Comparison of ENCODE assay signal across 1 cellular context in the genomic region with DNA sequence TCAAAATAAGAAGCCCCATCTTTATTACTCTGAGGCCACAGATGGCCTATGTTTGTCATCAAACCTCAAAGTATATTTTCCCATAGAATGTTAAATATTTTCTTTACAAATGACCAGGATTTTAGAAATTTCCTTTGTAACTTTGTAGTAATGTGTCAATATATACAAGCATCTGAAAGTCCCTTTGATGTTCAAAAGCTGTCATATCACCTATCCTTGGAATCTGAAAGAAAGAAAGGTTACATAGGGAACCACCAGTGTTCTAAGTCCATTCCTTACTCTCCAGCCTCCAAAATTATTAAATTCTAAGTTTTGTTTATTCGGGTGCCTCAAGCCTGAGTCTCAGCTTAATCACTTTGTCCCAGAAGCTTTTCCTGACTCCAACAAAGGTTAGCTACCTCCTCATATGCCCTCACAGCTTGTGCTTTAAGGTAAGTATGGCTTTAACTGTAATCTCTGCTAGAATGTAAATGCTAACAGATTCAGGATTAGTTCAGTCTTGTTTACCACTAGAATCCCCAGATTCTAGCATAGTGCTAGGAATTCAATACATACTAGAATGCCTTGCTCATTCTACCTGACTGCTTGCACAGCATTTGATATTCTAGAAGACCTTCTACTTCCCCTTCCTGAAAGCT.
A peak's percentile ranks its signal among the peaks of the same experiment; 100 is the strongest.
TF ChIP-seq lines count a peak whose summit lies in the region.

No MANE protein-coding gene starts in this region.

TF ChIP-seq in HepG2, 621 proteins besides CTCF, POLR2A, EP300 and RAD21 (continues in another document):
- TF ChIP-seq, protein P1, sequence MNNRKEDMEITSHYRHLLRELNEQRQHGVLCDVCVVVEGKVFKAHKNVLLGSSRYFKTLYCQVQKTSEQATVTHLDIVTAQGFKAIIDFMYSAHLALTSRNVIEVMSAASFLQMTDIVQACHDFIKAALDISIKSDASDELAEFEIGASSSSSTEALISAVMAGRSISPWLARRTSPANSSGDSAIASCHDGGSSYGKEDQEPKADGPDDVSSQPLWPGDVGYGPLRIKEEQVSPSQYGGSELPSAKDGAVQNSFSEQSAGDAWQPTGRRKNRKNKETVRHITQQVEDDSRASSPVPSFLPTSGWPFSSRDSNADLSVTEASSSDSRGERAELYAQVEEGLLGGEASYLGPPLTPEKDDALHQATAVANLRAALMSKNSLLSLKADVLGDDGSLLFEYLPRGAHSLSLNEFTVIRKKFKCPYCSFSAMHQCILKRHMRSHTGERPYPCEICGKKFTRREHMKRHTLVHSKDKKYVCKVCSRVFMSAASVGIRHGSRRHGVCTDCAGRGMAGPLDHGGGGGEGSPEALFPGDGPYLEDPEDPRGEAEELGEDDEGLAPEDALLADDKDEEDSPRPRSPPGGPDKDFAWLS (CRISPR knock-in tag; IDR thresholded peaks at IDR 0.05; ENCODE audit: borderline replicate concordance): no peak
- TF ChIP-seq CREBL2 (CRISPR knock-in tag; IDR thresholded peaks at IDR 0.05; ENCODE audit: borderline replicate concordance): no peak
- no peak for TF ChIP-seq EEA1 (CRISPR knock-in tag; IDR thresholded peaks at IDR 0.05; ENCODE audit: borderline replicate concordance)
- TF ChIP-seq ZGPAT (CRISPR knock-in tag; IDR thresholded peaks at IDR 0.05): peak; percentile 60
- no peak for TF ChIP-seq AGO2 (optimal IDR thresholded peaks at IDR 0.05; ENCODE audit: low read depth, low read length)
- TF ChIP-seq ZNF75D (CRISPR knock-in tag; IDR thresholded peaks at IDR 0.05; ENCODE audit: borderline replicate concordance): no peak
- peak; percentile 57 for TF ChIP-seq HNF1A (IDR thresholded peaks at IDR 0.05; ENCODE audit: low read depth)
- peak; percentile 59; the same call in 1 of the 2 replicates for TF ChIP-seq HNF1A (CRISPR knock-in tag; IDR thresholded peaks at IDR 0.05; ENCODE audit: borderline replicate concordance)
- peak; percentile 65; the same call in 1 of the 2 replicates for TF ChIP-seq TBX3 (IDR thresholded peaks at IDR 0.05; ENCODE audit: borderline replicate concordance)
- peak; percentile 87 for TF ChIP-seq SOX5 (CRISPR knock-in tag; IDR thresholded peaks at IDR 0.05; ENCODE audit: borderline replicate concordance)
- TF ChIP-seq ZNF672 (CRISPR knock-in tag; IDR thresholded peaks at IDR 0.05): no peak
- peak; percentile 83; the same call in 1 of the 2 replicates for TF ChIP-seq FOXJ3 (CRISPR knock-in tag; IDR thresholded peaks at IDR 0.05; ENCODE audit: borderline replicate concordance)
- peak; percentile 96 for TF ChIP-seq NCOA2 (CRISPR knock-in tag; IDR thresholded peaks at IDR 0.05)
- no peak for TF ChIP-seq EED (CRISPR knock-in tag; IDR thresholded peaks at IDR 0.05)
- TF ChIP-seq HNF4A (CRISPR knock-in tag; IDR thresholded peaks at IDR 0.05): peak; percentile 76
- no peak for TF ChIP-seq NFYC (CRISPR knock-in tag; IDR thresholded peaks at IDR 0.05)
- TF ChIP-seq HNF4G (IDR thresholded peaks at IDR 0.05; ENCODE audit: borderline replicate concordance, low read depth, low read length): no peak; the same call in 1 of the 2 replicates
- TF ChIP-seq HNF4G (CRISPR knock-in tag; IDR thresholded peaks at IDR 0.05; ENCODE audit: borderline replicate concordance, low read depth): no peak
- TF ChIP-seq, protein P2, sequence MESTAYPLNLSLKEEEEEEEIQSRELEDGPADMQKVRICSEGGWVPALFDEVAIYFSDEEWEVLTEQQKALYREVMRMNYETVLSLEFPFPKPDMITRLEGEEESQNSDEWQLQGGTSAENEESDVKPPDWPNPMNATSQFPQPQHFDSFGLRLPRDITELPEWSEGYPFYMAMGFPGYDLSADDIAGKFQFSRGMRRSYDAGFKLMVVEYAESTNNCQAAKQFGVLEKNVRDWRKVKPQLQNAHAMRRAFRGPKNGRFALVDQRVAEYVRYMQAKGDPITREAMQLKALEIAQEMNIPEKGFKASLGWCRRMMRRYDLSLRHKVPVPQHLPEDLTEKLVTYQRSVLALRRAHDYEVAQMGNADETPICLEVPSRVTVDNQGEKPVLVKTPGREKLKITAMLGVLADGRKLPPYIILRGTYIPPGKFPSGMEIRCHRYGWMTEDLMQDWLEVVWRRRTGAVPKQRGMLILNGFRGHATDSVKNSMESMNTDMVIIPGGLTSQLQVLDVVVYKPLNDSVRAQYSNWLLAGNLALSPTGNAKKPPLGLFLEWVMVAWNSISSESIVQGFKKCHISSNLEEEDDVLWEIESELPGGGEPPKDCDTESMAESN (CRISPR knock-in tag; conservative IDR thresholded peaks at IDR 0.05): no peak
- no peak for TF ChIP-seq KAT7 (CRISPR knock-in tag; IDR thresholded peaks at IDR 0.05; ENCODE audit: borderline replicate concordance)
- no peak for TF ChIP-seq ZBTB7B (CRISPR knock-in tag; IDR thresholded peaks at IDR 0.05)
- TF ChIP-seq NR2F2 (IDR thresholded peaks at IDR 0.05; ENCODE audit: borderline replicate concordance, low read depth): peak; percentile 38; the same call in 1 of the 2 replicates
- TF ChIP-seq THRA (CRISPR knock-in tag; IDR thresholded peaks at IDR 0.05; ENCODE audit: borderline replicate concordance): peak; percentile 70; the same call in 1 of the 2 replicates
- no peak for TF ChIP-seq ZKSCAN5 (CRISPR knock-in tag; IDR thresholded peaks at IDR 0.05)
- TF ChIP-seq KLF13 (CRISPR knock-in tag; IDR thresholded peaks at IDR 0.05): no peak
- TF ChIP-seq ZBTB33 (CRISPR knock-in tag; IDR thresholded peaks at IDR 0.05): no peak
- TF ChIP-seq ZBTB2 (CRISPR knock-in tag; IDR thresholded peaks at IDR 0.05; ENCODE audit: low read depth): no peak
- no peak for TF ChIP-seq ZNF83 (CRISPR knock-in tag; IDR thresholded peaks at IDR 0.05; ENCODE audit: borderline replicate concordance)
- TF ChIP-seq, protein P3, sequence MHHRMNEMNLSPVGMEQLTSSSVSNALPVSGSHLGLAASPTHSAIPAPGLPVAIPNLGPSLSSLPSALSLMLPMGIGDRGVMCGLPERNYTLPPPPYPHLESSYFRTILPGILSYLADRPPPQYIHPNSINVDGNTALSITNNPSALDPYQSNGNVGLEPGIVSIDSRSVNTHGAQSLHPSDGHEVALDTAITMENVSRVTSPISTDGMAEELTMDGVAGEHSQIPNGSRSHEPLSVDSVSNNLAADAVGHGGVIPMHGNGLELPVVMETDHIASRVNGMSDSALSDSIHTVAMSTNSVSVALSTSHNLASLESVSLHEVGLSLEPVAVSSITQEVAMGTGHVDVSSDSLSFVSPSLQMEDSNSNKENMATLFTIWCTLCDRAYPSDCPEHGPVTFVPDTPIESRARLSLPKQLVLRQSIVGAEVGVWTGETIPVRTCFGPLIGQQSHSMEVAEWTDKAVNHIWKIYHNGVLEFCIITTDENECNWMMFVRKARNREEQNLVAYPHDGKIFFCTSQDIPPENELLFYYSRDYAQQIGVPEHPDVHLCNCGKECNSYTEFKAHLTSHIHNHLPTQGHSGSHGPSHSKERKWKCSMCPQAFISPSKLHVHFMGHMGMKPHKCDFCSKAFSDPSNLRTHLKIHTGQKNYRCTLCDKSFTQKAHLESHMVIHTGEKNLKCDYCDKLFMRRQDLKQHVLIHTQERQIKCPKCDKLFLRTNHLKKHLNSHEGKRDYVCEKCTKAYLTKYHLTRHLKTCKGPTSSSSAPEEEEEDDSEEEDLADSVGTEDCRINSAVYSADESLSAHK (CRISPR knock-in tag; IDR thresholded peaks at IDR 0.05; ENCODE audit: borderline replicate concordance): no peak
- TF ChIP-seq FOXP1 (IDR thresholded peaks at IDR 0.05): no peak
- TF ChIP-seq FOXP1 (CRISPR knock-in tag; IDR thresholded peaks at IDR 0.05): peak; percentile 86
- TF ChIP-seq EHMT2 (IDR thresholded peaks at IDR 0.05; ENCODE audit: borderline replicate concordance, low read depth, low read length): no peak
- TF ChIP-seq ZNF782 (CRISPR knock-in tag; IDR thresholded peaks at IDR 0.05; ENCODE audit: borderline replicate concordance): no peak
- TF ChIP-seq ZBTB1 (CRISPR knock-in tag; IDR thresholded peaks at IDR 0.05; ENCODE audit: borderline replicate concordance): no peak
- TF ChIP-seq KLF16 (CRISPR knock-in tag; IDR thresholded peaks at IDR 0.05): no peak
- 0 out of 2 replicates have a peak, but pooled peaks have one; percentile 25 for TF ChIP-seq ZNF792 (CRISPR knock-in tag; IDR thresholded peaks at IDR 0.05)
- TF ChIP-seq SAP130 (CRISPR knock-in tag; IDR thresholded peaks at IDR 0.05; ENCODE audit: low read depth): peak; percentile 67
- no peak for TF ChIP-seq PHF21A (CRISPR knock-in tag; IDR thresholded peaks at IDR 0.05)
